22 cellular contexts compared by ENCODE assay signal in genomic region chr4:187139116-187139515, GRCh38.
"Had no signal": no experiment of that assay in that cellular context is flagged by ENCODE, and none has a peak within 500 bp of the region (broad histone marks: within the 10 kb centered on the region; RNA-seq: fewer than 3 reads in every experiment).

No MANE protein-coding gene starts in this region.

- H3K4me1 ChIP-seq: lower lobe of right lung, right atrium auricular region, right lobe of liver, suprapubic skin, tibial artery, upper lobe of right lung had no signal

- H3K4me3 ChIP-seq: hepatocyte, lower lobe of right lung, ovary, right atrium auricular region, right lobe of liver, suprapubic skin, thoracic aorta, tibial artery, upper lobe of right lung had no signal

- H3K36me3 ChIP-seq: lower lobe of right lung, ovary, right atrium auricular region, right lobe of liver, suprapubic skin, thoracic aorta, tibial artery, upper lobe of right lung had no signal

- H3K27me3 ChIP-seq: ovary, right atrium auricular region, right lobe of liver, suprapubic skin, tibial artery, upper lobe of right lung had no signal

- H2AFZ ChIP-seq: hepatocyte had no signal

- ATAC-seq: left lobe of liver; left ventricle myocardium superior; lower lobe of right lung; naive thymus-derived CD4-positive, alpha-beta T cell; natural killer cell treated with Interleukin-12 subunit alpha and Interleukin-12 subunit beta and Interleukin-15 and Interleukin-18, amount 100 ng/mL, for 72 hours; right lobe of liver; stimulated activated effector memory CD8-positive, alpha-beta T cell treated with anti-CD3 and anti-CD28 coated beads, Interleukin-12 subunit alpha, Interleukin-12 subunit beta, amount 100 ng/mL, for 72 hours; upper lobe of right lung had no signal

- H3K79me2 ChIP-seq: hepatocyte had no signal

- H3K4me2 ChIP-seq: hepatocyte had no signal

- H3K9me3 ChIP-seq: lower lobe of right lung, ovary, right atrium auricular region, right lobe of liver, suprapubic skin, thoracic aorta, tibial artery, upper lobe of right lung had no signal

- H3K27ac ChIP-seq: hepatocyte, lower lobe of right lung, ovary, right atrium auricular region, right lobe of liver, suprapubic skin, thoracic aorta, tibial artery, upper lobe of right lung had no signal

- DNase-seq: islet precursor cell; left ventricle myocardium superior; lower lobe of right lung; mammary epithelial cell; mesenchymal stem cell; naive thymus-derived CD4-positive, alpha-beta T cell; ovary; right lobe of liver; stimulated activated CD4-positive, alpha-beta T cell treated with anti-CD3 and anti-CD28 coated beads, Interleukin-12 subunit alpha, Interleukin-12 subunit beta, amount 100 ng/mL, for 4 hours; stimulated activated CD4-positive, alpha-beta T cell treated with anti-CD3 and anti-CD28 coated beads, Interleukin-15, amount 100 ng/mL, for 24 hours; stimulated activated CD4-positive, alpha-beta T cell treated with anti-CD3 and anti-CD28 coated beads, Interleukin-2, amount 100 ng/mL, for 24 hours; stimulated activated CD4-positive, alpha-beta T cell treated with anti-CD3 and anti-CD28 coated beads, Interleukin-4, amount 100 ng/mL, for 1 hour; stimulated activated naive CD4-positive, alpha-beta T cell; tibial artery; upper lobe of right lung had no signal
